In the genomic region with DNA sequence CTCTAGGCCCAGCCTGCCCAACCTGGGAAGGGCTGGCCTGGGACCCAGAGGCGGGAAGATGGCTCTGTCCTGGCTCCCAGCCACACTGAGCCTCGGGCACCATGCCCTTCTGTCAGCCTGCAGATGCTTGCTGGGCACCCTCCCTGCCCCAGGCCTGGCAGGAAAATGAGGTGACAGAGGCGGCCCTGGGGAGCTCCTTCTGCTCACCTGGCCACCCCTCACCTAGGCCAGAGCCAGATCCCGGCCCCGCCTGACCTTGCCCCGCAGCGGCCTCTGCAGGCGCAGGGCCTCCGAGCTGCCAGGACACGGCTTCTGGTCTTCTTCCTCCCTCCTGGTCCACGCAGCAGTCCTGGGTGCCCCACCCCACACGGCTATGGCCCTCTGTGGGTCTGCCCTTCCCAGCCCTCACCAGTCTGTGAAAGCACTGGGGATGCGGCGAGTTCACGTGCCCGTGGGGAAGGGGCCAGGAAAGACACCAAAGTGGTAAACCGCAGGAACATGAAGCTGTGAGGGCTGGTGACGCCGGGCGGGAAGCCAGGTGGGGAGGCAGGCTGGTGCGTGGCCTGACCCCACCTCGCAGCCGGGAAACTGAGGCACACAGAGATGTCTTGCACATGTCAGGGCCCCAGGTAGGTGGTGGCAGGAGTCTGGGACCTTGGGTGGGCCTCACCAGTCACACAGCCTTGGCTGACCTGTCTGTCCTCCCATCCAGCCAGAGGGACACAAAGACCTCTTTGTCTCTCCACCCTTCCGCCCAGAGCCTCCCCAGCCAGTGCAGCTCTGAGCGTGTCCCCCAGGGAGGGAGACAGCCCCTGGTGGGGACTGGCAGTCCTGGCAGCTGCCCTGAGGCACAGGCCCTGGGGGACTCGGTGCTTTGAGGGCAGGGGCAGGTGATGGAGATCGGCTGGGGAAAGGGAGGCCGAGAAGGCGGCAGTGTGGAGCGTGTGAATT, we compare ENCODE assay signal across 9 cellular contexts. TPM values are rescaled to one million over a fixed set of nuclear protein-coding genes. Genes with fewer than 3 reads are reported as not detected.
DNase-seq lines count a peak whose midpoint lies in the region; ATAC-seq, FAIRE-seq and TF ChIP-seq lines count a peak whose summit lies in the region.
"Had no signal": no experiment of that assay in that cellular context is flagged by ENCODE, and none has a peak within 500 bp of the region (broad histone marks: within the 10 kb centered on the region; RNA-seq: fewer than 3 reads in every experiment).

No MANE protein-coding gene starts in this region.

- TF ChIP-seq POLR2A in GM12892 (IDR thresholded peaks at IDR 0.05; ENCODE audit: low read depth, low read length) (no peak), sigmoid colon (IDR thresholded peaks at IDR 0.05) (no peak), GM12891 (IDR thresholded peaks at IDR 0.05; ENCODE audit: low read depth, low read length) (no peak)

- no peak for ATAC-seq in GM21619 (IDR thresholded peaks at IDR 0.05; ENCODE audit: unreplicated experiment)

- H3K4me3 ChIP-seq in brain microvascular endothelial cell (ENCODE audit: low read depth, low read length) (no peak overlapping the region), kidney (ENCODE audit: low read length in 2 of 2) (no peak overlapping the region), sigmoid colon (peak overlapping the region in 1 of 4 donors; percentile 40)

- FAIRE-seq in GM12892 (lab: Jason Lieb, UNC) = no peak
- FAIRE-seq in kidney (lab: Jason Lieb, UNC) = no peak
- no peak for FAIRE-seq in GM12891 (lab: Jason Lieb, UNC)

- H3K36me3 ChIP-seq in brain microvascular endothelial cell (replicated peaks) (no peaks in the 10 kb centered on the region), kidney (ENCODE audit: control insufficient read depth in 1 of 2, insufficient read depth in 2 of 2, low read length in 2 of 2) (no peaks in the 10 kb centered on the region), sigmoid colon (no peaks in the 10 kb centered on the region)

- H3K4me1 ChIP-seq in kidney (ENCODE audit: control insufficient read depth in 1 of 2, insufficient read depth in 1 of 2, low read depth in 1 of 2, low read length in 2 of 2) (peaks cover 0 to 11% of the 10 kb centered on the region in 2 donors), sigmoid colon (peaks cover 0 to 90% (median 78%) of the 10 kb centered on the region in 4 donors)

- H3K9me3 ChIP-seq in kidney (ENCODE audit: control insufficient read depth in 1 of 2, low read length in 2 of 2) = no peaks in the 10 kb centered on the region
- no peaks in the 10 kb centered on the region for H3K9me3 ChIP-seq in sigmoid colon

- H3K27me3 ChIP-seq in brain microvascular endothelial cell (replicated peaks) (no peaks in the 10 kb centered on the region), sigmoid colon (no peaks in the 10 kb centered on the region)

- WGBS in sigmoid colon, 2 donors = 66 to 86% methylated on average over 30 of the region's 30 CpGs

- intact Hi-C loops in kidney (cut with DNase I) = no loop called here
- intact Hi-C loops in sigmoid colon (cut with DNase I) = no loop called here

- peak; percentile 9 for TF ChIP-seq CTCF in brain microvascular endothelial cell (IDR thresholded peaks at IDR 0.05; ENCODE audit: low read depth, low read length, missing control alignments)
- no peak for TF ChIP-seq CTCF in kidney (IDR thresholded peaks at IDR 0.05; ENCODE audit: borderline replicate concordance, extremely low read depth, insufficient read depth)
- TF ChIP-seq CTCF in sigmoid colon (IDR thresholded peaks at IDR 0.05) = no peak

- H3K27ac ChIP-seq in brain microvascular endothelial cell = no peak overlapping the region
- peak overlapping the region; percentile 43 to 74 for H3K27ac ChIP-seq in kidney (ENCODE audit: low read depth in 2 of 2, low read length in 2 of 2)
- H3K27ac ChIP-seq in sigmoid colon = peak overlapping the region; percentile 87 to 98 (median 95)

- in situ Hi-C loops in brain microvascular endothelial cell (cut with HindIII; ENCODE audit: low pct_ligation_motif_present, low sequenced_read_pairs) = no loop called here

- DNase-seq in GM12892 (ENCODE audit: insufficient read length) (peak; percentile 24), brain microvascular endothelial cell (no peak), kidney (peak; percentile 83), sigmoid colon (peak; percentile 89), iPS-NIHi7 (ENCODE audit: extremely low spot score) (no peak), GM12891 (ENCODE audit: insufficient read length, low spot score) (no peak)
- no peak for DNase-seq in activated CD4-positive, CD25-positive, alpha-beta regulatory T cell treated with anti-CD3 and anti-CD28 coated beads, Interleukin-2, amount 50 U/mL, for 72 hours
- DNase-seq: GOT3 had no signal

- H3K9ac ChIP-seq in kidney (ENCODE audit: low read length in 2 of 2) = peak overlapping the region in 1 of 2 donors; percentile 3

- TF ChIP-seq EP300 in sigmoid colon (IDR thresholded peaks at IDR 0.05) = no peak

TF ChIP-seq in GM12891, 5 proteins besides CTCF, POLR2A, EP300 and RAD21:
- no peak for TF ChIP-seq PAX5 (IDR thresholded peaks at IDR 0.05; ENCODE audit: insufficient read depth, low read length, severe bottlenecking)
- no peak for TF ChIP-seq TAF1 (IDR thresholded peaks at IDR 0.05; ENCODE audit: low read depth, low read length)
- TF ChIP-seq POLR2AphosphoS5 (IDR thresholded peaks at IDR 0.05; ENCODE audit: low read depth, low read length) = no peak

RNA-seq across cellular contexts. Expression of gene BAG5, which starts 12.8 kb away (rescaled TPM):
- 12.4 TPM for polyA plus RNA-seq in GM12892 (2012; ENCODE audit: missing spikeins)
- 64.5 TPM for total RNA-seq in kidney
- polyA plus RNA-seq in kidney (ENCODE audit: insufficient read depth, low read depth, low replicate concordance) = 17.1 TPM
- total RNA-seq in sigmoid colon = 10 to 100 TPM; 18.6 to 27.1 (median 24.9) TPM
- polyA plus RNA-seq in sigmoid colon = 10 to 100 TPM; 13.2 to 15.6 (median 14.6) TPM
- 9.3 TPM for polyA plus RNA-seq in GM12891 (2012; ENCODE audit: low read depth, missing spikeins)

RNA-seq across cellular contexts. Expression of gene COA8, which starts 13.1 kb away (rescaled TPM):
- polyA plus RNA-seq in GM12892 (2012; ENCODE audit: missing spikeins) = 30.8 TPM
- 40.7 TPM for total RNA-seq in kidney
- 65.1 TPM for polyA plus RNA-seq in kidney (ENCODE audit: insufficient read depth, low read depth, low replicate concordance)
- 10 to 100 TPM; 35.7 to 39.0 (median 37.5) TPM for total RNA-seq in sigmoid colon
- polyA plus RNA-seq in sigmoid colon = 10 to 100 TPM; 33.9 to 67.3 (median 65.7) TPM
- polyA plus RNA-seq in GM12891 (2012; ENCODE audit: low read depth, missing spikeins) = 50.7 TPM

RNA-seq across cellular contexts. Expression of gene TRMT61A, which starts 20.6 kb away (rescaled TPM):
- 2.5 TPM for polyA plus RNA-seq in GM12892 (2012; ENCODE audit: missing spikeins)
- total RNA-seq in kidney = 16.0 TPM
- polyA plus RNA-seq in kidney (ENCODE audit: insufficient read depth, low read depth, low replicate concordance) = 11.9 TPM
- 10 to 100 TPM; 20.2 to 27.2 (median 22.7) TPM for total RNA-seq in sigmoid colon
- 10 to 100 TPM in 1 of 3 donors, 1 to 10 TPM in 2; 4.2 to 18.1 (median 8.4) TPM for polyA plus RNA-seq in sigmoid colon
- polyA plus RNA-seq in GM12891 (2012; ENCODE audit: low read depth, missing spikeins) = 5.1 TPM

RNA-seq across cellular contexts. Expression of gene CKB, which starts 27.0 kb away (rescaled TPM):
- 15.3 TPM for polyA plus RNA-seq in GM12892 (2012; ENCODE audit: missing spikeins)
- total RNA-seq in kidney (539 TPM), sigmoid colon (1,000 to 10,000 TPM; 1,303 to 1,696 (median 1,494) TPM)
- polyA plus RNA-seq in kidney (ENCODE audit: insufficient read depth, low read depth, low replicate concordance) (916 TPM), sigmoid colon (1,000 to 10,000 TPM in 2 of 3 donors, 100 to 1,000 TPM in 1; 905 to 2,176 (median 1,086) TPM)
- polyA plus RNA-seq in GM12891 (2012; ENCODE audit: low read depth, missing spikeins) = 44.2 TPM

Comparison
In these comparisons a context has a peak if more than half of its experiments do, and no peak if none do; other contexts are left out.
1. DNase-seq: peak in GM12892 (single experiment), kidney (single experiment) and sigmoid colon (single experiment); none in brain microvascular endothelial cell (single experiment), activated CD4-positive, CD25-positive, alpha-beta regulatory T cell treated with anti-CD3 and anti-CD28 coated beads, Interleukin-2, amount 50 U/mL, for 72 hours (single experiment), iPS-NIHi7 (single experiment) and GM12891 (single experiment).